8 cellular contexts compared by ENCODE assay signal in the genomic region with DNA sequence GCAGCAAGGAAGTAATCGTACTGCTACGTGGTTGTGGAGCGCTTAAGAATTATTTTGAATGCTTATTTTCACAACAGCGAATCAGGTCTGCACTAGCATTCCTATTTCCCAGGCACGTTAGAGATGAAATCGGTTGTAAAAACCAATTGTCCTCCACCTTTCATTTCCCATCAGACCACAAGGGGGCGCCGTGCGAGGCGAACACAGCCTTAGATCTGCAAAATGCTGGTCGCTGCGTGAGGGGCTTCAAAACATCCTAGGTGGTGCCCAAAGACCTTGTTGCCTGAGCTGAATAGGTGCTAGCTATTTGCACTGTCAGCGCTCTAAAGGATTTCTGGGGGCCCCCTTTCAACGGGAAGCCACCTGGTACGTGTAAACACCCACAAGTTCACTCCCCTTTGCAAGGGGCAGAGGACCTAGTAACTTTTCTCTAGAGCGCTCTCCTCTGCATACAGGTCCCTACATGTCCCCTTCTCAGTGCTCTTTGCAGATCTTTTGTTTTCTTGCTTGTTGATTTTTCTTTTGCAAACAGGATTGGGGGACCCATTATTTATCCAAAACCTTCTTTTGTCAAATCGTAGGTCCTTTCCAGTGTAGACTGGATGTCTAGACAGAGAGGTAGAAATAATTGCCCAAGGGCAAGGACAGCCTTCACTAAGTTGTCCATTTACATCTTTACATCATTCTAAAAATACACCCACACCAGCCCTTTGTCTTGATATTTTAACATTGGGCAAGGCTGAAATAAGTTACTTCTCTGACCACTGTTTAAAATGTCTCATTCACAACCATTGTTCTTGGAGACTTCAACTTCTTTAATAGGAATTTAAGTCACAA. TPM values are rescaled to one million over a fixed set of nuclear protein-coding genes. Genes with fewer than 3 reads are reported as not detected.
DNase-seq lines count a peak whose midpoint lies in the region; ATAC-seq and TF ChIP-seq lines count a peak whose summit lies in the region.

No MANE protein-coding gene starts in this region.

- DNase-seq in NCI-H345 (lab: John Stamatoyannopoulos, UW), result peak; percentile 29
- no peak for DNase-seq in NCI-H345 treated with DMSO at 0.1 percent for 48 hours (lab: John Stamatoyannopoulos, UW; ENCODE audit: unreplicated experiment)
- peak; percentile 76 for DNase-seq in NB4 (ENCODE audit: low read depth)
- peak; percentile 65 for DNase-seq in activated CD4-positive, alpha-beta T cell treated with anti-CD3 and anti-CD28 coated beads for 1 hour
- DNase-seq in cerebellar cortex (ENCODE audit: low spot score), result peak; percentile 79
- peak; percentile 34 to 91 for DNase-seq in lower leg skin (ENCODE audit: low spot score in 2 of 2)
- DNase-seq in stimulated activated CD8-positive, alpha-beta memory T cell treated with anti-CD3 and anti-CD28 coated beads, Interleukin-12 subunit alpha, Interleukin-12 subunit beta, amount 100 ng/mL, for 24 hours (ENCODE audit: extremely low read depth), result peak; percentile 46

- H3K4me3 ChIP-seq in NB4 (ENCODE audit: low read depth, low read length), result no peak overlapping the region
- H3K4me3 ChIP-seq in lower leg skin (ENCODE audit: low read depth, poor library complexity, severe bottlenecking), result no peak overlapping the region

- intact Hi-C loops in lower leg skin (cut with DNase I; ENCODE audit: low total_unique reads), result no loop called here

- WGBS in lower leg skin, 2 donors, result 30% methylated on average over 17 of the region's 17 CpGs

- no peak for ATAC-seq in HG03196 (IDR thresholded peaks at IDR 0.05; ENCODE audit: unreplicated experiment)

- no peak for TF ChIP-seq POLR2A in NB4 (IDR thresholded peaks at IDR 0.05; ENCODE audit: extremely low read depth, insufficient read length)
- no peak for TF ChIP-seq POLR2A in lower leg skin (IDR thresholded peaks at IDR 0.05)

- TF ChIP-seq CTCF in NB4 (IDR thresholded peaks at IDR 0.05; ENCODE audit: low read depth, low read length), result peak; percentile 86
- peak in 1 of 3 donors; percentile 36 for TF ChIP-seq CTCF in lower leg skin (IDR thresholded peaks at IDR 0.05)

RNA-seq across cellular contexts. Expression of gene NEDD9, which starts 59.7 kb away (rescaled TPM):
- total RNA-seq in lower leg skin, result 10 to 100 TPM; 26.8 to 46.0 (median 32.6) TPM
